15 cellular contexts compared by ENCODE assay signal in the genomic region with DNA sequence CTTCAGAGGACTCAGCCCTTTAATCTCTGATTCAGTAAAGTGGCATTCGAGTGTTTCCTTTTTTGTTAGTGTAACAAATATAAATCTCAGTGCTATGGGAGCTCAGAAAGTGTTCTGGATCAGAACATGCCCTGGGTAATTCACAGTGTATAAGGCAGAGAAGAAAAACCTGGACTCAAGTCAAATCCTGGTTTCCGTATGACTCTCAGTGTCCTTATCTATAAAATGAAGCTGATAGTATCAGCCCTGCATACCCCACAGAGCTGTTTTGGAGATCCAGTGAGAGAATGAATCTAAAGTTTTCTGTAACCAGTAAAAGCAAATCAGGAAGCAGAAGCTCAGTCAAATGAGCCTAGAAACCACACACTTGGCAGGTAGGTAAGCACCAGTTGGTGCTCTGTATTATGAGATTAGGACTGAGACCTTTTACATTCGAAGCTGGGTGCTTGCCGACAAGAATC.
DNase-seq lines count a peak whose midpoint lies in the region; ATAC-seq, FAIRE-seq and TF ChIP-seq lines count a peak whose summit lies in the region.
"Had no signal": no experiment of that assay in that cellular context is flagged by ENCODE, and none has a peak within 500 bp of the region (broad histone marks: within the 10 kb centered on the region; RNA-seq: fewer than 3 reads in every experiment).

No MANE protein-coding gene starts in this region.

- peaks cover 27% of the 10 kb centered on the region for H3K4me1 ChIP-seq in lower lobe of right lung
- H3K4me1 ChIP-seq: Caco-2 had no signal

- DNase-seq in Daoy (ENCODE audit: low read depth) (peak; percentile 44), KBM-7 (peak; percentile 82), amniotic epithelial cell (ENCODE audit: low read depth) (peak; percentile 83), lower lobe of right lung (no peak), GM19239 (ENCODE audit: insufficient read length, low spot score) (no peak), NCI-H1930 (lab: John Stamatoyannopoulos, UW) (no peak)
- no peak for DNase-seq in naive thymus-derived CD8-positive, alpha-beta T cell
- DNase-seq: activated CD8-positive, alpha-beta memory T cell treated with anti-CD3 and anti-CD28 coated beads, Interleukin-2, amount 50 U/mL, for 4 hours; Caco-2; esophagus squamous epithelium; islet precursor cell; NCI-H1694 treated with DMSO at 0.1 percent for 48 hours; stimulated activated CD4-positive, alpha-beta T cell treated with anti-CD3 and anti-CD28 coated beads, Interleukin-4, amount 100 ng/mL, for 24 hours had no signal

- in situ Hi-C loops in KBM-7 (cut with MboI; ENCODE audit: low pct_unique_long_range_greater_than_20kb, low sequenced_read_pairs): no loop called here

- ATAC-seq in lower lobe of right lung (peak; percentile 51 to 63), HG02870 (IDR thresholded peaks at IDR 0.05; ENCODE audit: unreplicated experiment) (no peak)
- ATAC-seq in naive thymus-derived CD8-positive, alpha-beta T cell: no peak

- no peak overlapping the region for H3K4me3 Mint-ChIP-seq in naive thymus-derived CD8-positive, alpha-beta T cell

- TF ChIP-seq CTCF in lower lobe of right lung (IDR thresholded peaks at IDR 0.05): no peak

- no peaks in the 10 kb centered on the region for H3K27me3 Mint-ChIP-seq in naive thymus-derived CD8-positive, alpha-beta T cell

- intact Hi-C loops in lower lobe of right lung (cut with DNase I): no loop called here

- peaks cover 6 to 13% (median 9%) of the 10 kb centered on the region in 4 donors for H3K4me1 Mint-ChIP-seq in naive thymus-derived CD8-positive, alpha-beta T cell

- peaks cover 2 to 20% (median 9%) of the 10 kb centered on the region in 3 donors for H3K36me3 Mint-ChIP-seq in naive thymus-derived CD8-positive, alpha-beta T cell

- FAIRE-seq in GM19239 (lab: Jason Lieb, UNC): no peak
- FAIRE-seq: GM12891 had no signal

- H3K9me3 Mint-ChIP-seq in naive thymus-derived CD8-positive, alpha-beta T cell: peaks cover 0 to 22% (median 4%) of the 10 kb centered on the region in 9 donors

- H3K27me3 ChIP-seq in lower lobe of right lung (ENCODE audit: low read depth): no peaks in the 10 kb centered on the region
- H3K27me3 ChIP-seq: esophagus squamous epithelium had no signal

- POLR2A ChIA-PET in naive thymus-derived CD8-positive, alpha-beta T cell (lab: Charles Lee): no interaction called here

- no peak overlapping the region for H3K27ac ChIP-seq in lower lobe of right lung
- H3K27ac ChIP-seq: esophagus squamous epithelium had no signal

- no peak overlapping the region for H3K27ac Mint-ChIP-seq in naive thymus-derived CD8-positive, alpha-beta T cell

- H3K4me3 ChIP-seq in lower lobe of right lung: no peak overlapping the region
- H3K4me3 ChIP-seq: esophagus squamous epithelium had no signal

- H3K9me3 ChIP-seq in lower lobe of right lung: no peaks in the 10 kb centered on the region
- H3K9me3 ChIP-seq: Caco-2, esophagus squamous epithelium had no signal

- H3K36me3 ChIP-seq in lower lobe of right lung: no peaks in the 10 kb centered on the region
- H3K36me3 ChIP-seq: esophagus squamous epithelium had no signal

Comparison
In these comparisons a context has a peak if more than half of its experiments do, and no peak if none do; other contexts are left out.
1. DNase-seq: peak in Daoy (single experiment), KBM-7 (single experiment) and amniotic epithelial cell (single experiment); none in lower lobe of right lung (single experiment), GM19239 (single experiment), NCI-H1930 (0 of 2) and naive thymus-derived CD8-positive, alpha-beta T cell (0 of 10).
2. ATAC-seq: peak in lower lobe of right lung (2 of 2); none in HG02870 (single experiment) and naive thymus-derived CD8-positive, alpha-beta T cell (0 of 2).